ENCODE assay signal across 9 cellular contexts in the genomic region with DNA sequence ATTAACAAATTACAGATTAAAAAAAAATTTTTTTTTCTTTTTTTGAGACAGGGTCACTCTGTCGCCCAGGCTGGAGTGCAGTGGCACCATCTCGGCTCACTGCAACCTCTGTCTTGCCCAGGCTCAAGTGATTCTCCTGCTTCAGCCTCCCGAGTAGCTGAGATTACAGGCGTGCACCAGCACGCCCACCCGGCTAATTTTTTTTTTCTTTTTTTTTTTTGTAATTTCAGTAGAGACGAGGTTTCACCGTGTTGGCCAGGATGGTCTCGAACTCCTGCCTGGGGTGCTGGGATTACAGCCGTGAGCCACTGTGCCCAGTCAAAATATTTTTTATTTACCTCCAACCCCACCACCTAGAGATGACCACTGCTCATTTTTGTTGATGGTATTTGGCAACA. TPM values are rescaled to one million over a fixed set of nuclear protein-coding genes. Genes with fewer than 3 reads are reported as not detected.
DNase-seq lines count a peak whose midpoint lies in the region; ATAC-seq and TF ChIP-seq lines count a peak whose summit lies in the region.
"Had no signal": no experiment of that assay in that cellular context is flagged by ENCODE, and none has a peak within 500 bp of the region (broad histone marks: within the 10 kb centered on the region; RNA-seq: fewer than 3 reads in every experiment).

No MANE protein-coding gene starts in this region.

- no peak for TF ChIP-seq POLR2A in sigmoid colon (IDR thresholded peaks at IDR 0.05)

- peak overlapping the region; percentile 92 for H3K4me3 ChIP-seq in ACC112 (ENCODE audit: low read depth, low read length)
- H3K4me3 ChIP-seq in sigmoid colon = peak overlapping the region in 2 of 4 donors; percentile 63 to 79

- DNase-seq in activated T-helper 1 cell treated with anti-CD3 and anti-CD28 coated beads, Interleukin-12 subunit alpha, Interleukin-12 subunit beta, Interleukin-2, Interleukin-4 antibody, amounts not matched to agents 30 ng/mL and 10 ng/mL and 1 ng/mL, durations not matched to agents 14 hours and 24 hours and 36 hours (ENCODE audit: low spot score) = no peak
- no peak for DNase-seq in naive thymus-derived CD8-positive, alpha-beta T cell
- no peak for DNase-seq in nucleus accumbens (lab: John Stamatoyannopoulos, UW)
- DNase-seq in sigmoid colon = no peak
- DNase-seq: esophagus squamous epithelium had no signal

- H3K36me3 ChIP-seq in ACC112 (ENCODE audit: insufficient read depth, low read length) (no peaks in the 10 kb centered on the region), ES-I3 (ENCODE audit: insufficient read depth, low read length) (no peaks in the 10 kb centered on the region), sigmoid colon (no peaks in the 10 kb centered on the region)
- H3K36me3 ChIP-seq: esophagus squamous epithelium had no signal

- no peaks in the 10 kb centered on the region for H3K36me3 Mint-ChIP-seq in activated T-helper 1 cell treated with anti-CD3 and anti-CD28 coated beads, Interleukin-12 subunit alpha, Interleukin-12 subunit beta, Interleukin-2, Interleukin-4 antibody, amounts not matched to agents 30 ng/mL and 10 ng/mL and 1 ng/mL, durations not matched to agents 14 hours and 24 hours and 36 hours (ENCODE audit: low read depth)
- H3K36me3 Mint-ChIP-seq in naive thymus-derived CD8-positive, alpha-beta T cell = no peaks in the 10 kb centered on the region

- no peaks in the 10 kb centered on the region for H3K9me3 Mint-ChIP-seq in activated T-helper 1 cell treated with anti-CD3 and anti-CD28 coated beads, Interleukin-12 subunit alpha, Interleukin-12 subunit beta, Interleukin-2, Interleukin-4 antibody, amounts not matched to agents 30 ng/mL and 10 ng/mL and 1 ng/mL, durations not matched to agents 14 hours and 24 hours and 36 hours
- H3K9me3 Mint-ChIP-seq in naive thymus-derived CD8-positive, alpha-beta T cell = no peaks in the 10 kb centered on the region

- no peaks in the 10 kb centered on the region for H3K79me2 ChIP-seq in ACC112 (ENCODE audit: control insufficient read depth, insufficient read depth, low read length, unreplicated experiment)

- ATAC-seq in naive thymus-derived CD8-positive, alpha-beta T cell = no peak
- no peak for ATAC-seq in GM21526 (IDR thresholded peaks at IDR 0.05; ENCODE audit: low FRiP score, unreplicated experiment)
- ATAC-seq in HG02970 (IDR thresholded peaks at IDR 0.05; ENCODE audit: low FRiP score, unreplicated experiment) = no peak

- H3K4me3 Mint-ChIP-seq in activated T-helper 1 cell treated with anti-CD3 and anti-CD28 coated beads, Interleukin-12 subunit alpha, Interleukin-12 subunit beta, Interleukin-2, Interleukin-4 antibody, amounts not matched to agents 30 ng/mL and 10 ng/mL and 1 ng/mL, durations not matched to agents 14 hours and 24 hours and 36 hours = peak overlapping the region; percentile 68
- peak overlapping the region in 9 of 10 donors; percentile 42 to 79 (median 64) for H3K4me3 Mint-ChIP-seq in naive thymus-derived CD8-positive, alpha-beta T cell

- no peak for TF ChIP-seq CTCF in sigmoid colon (IDR thresholded peaks at IDR 0.05)

- H3K4me1 Mint-ChIP-seq in activated T-helper 1 cell treated with anti-CD3 and anti-CD28 coated beads, Interleukin-12 subunit alpha, Interleukin-12 subunit beta, Interleukin-2, Interleukin-4 antibody, amounts not matched to agents 30 ng/mL and 10 ng/mL and 1 ng/mL, durations not matched to agents 14 hours and 24 hours and 36 hours (ENCODE audit: low read depth) = no peaks in the 10 kb centered on the region
- peaks cover 7 to 25% (median 11%) of the 10 kb centered on the region in 4 donors for H3K4me1 Mint-ChIP-seq in naive thymus-derived CD8-positive, alpha-beta T cell

- no peaks in the 10 kb centered on the region for H3K9me3 ChIP-seq in ES-I3 (ENCODE audit: control insufficient read depth, insufficient read depth, low read length)
- no peaks in the 10 kb centered on the region for H3K9me3 ChIP-seq in sigmoid colon
- H3K9me3 ChIP-seq: esophagus squamous epithelium had no signal

- H3K27ac ChIP-seq in ACC112 (ENCODE audit: low read depth, low read length) (no peak overlapping the region), sigmoid colon (no peak overlapping the region)

- H3K9ac ChIP-seq in ES-I3 (ENCODE audit: low read depth, low read length) = peak overlapping the region; percentile 79; the same call in 1 of the 2 replicates

- peaks cover 17% of the 10 kb centered on the region for H3K27me3 Mint-ChIP-seq in activated T-helper 1 cell treated with anti-CD3 and anti-CD28 coated beads, Interleukin-12 subunit alpha, Interleukin-12 subunit beta, Interleukin-2, Interleukin-4 antibody, amounts not matched to agents 30 ng/mL and 10 ng/mL and 1 ng/mL, durations not matched to agents 14 hours and 24 hours and 36 hours (ENCODE audit: insufficient read depth)
- peaks cover 0 to 12% (median 5%) of the 10 kb centered on the region in 5 donors for H3K27me3 Mint-ChIP-seq in naive thymus-derived CD8-positive, alpha-beta T cell

- TF ChIP-seq EP300 in sigmoid colon (IDR thresholded peaks at IDR 0.05) = no peak

- H3K27me3 ChIP-seq in ACC112 (ENCODE audit: insufficient read depth, low read length) (no peaks in the 10 kb centered on the region), sigmoid colon (peaks cover 0 to 10% (median 4%) of the 10 kb centered on the region in 3 donors)

- intact Hi-C loops in activated T-helper 1 cell treated with anti-CD3 and anti-CD28 coated beads, Interleukin-12 subunit alpha, Interleukin-12 subunit beta, Interleukin-2, Interleukin-4 antibody, amounts not matched to agents 30 ng/mL and 10 ng/mL and 1 ng/mL, durations not matched to agents 14 hours and 24 hours and 36 hours (cut with micrococcal nuclease) = loop anchor here (2.0 kb wide), 1 partner anchor 22 kb away; no protein-coding TSS in a partner anchor
- intact Hi-C loops in sigmoid colon (cut with DNase I) = no loop called here

- peaks cover 3% of the 10 kb centered on the region for H3K4me1 ChIP-seq in ACC112 (ENCODE audit: control insufficient read depth, insufficient read depth, low read length, unreplicated experiment)
- H3K4me1 ChIP-seq in ES-I3 (ENCODE audit: insufficient read depth, low read length) = peaks cover 28% of the 10 kb centered on the region; the same call in 1 of the 2 replicates
- peaks cover 0 to 37% (median 34%) of the 10 kb centered on the region in 4 donors for H3K4me1 ChIP-seq in sigmoid colon

- no peak overlapping the region for H3K27ac Mint-ChIP-seq in activated T-helper 1 cell treated with anti-CD3 and anti-CD28 coated beads, Interleukin-12 subunit alpha, Interleukin-12 subunit beta, Interleukin-2, Interleukin-4 antibody, amounts not matched to agents 30 ng/mL and 10 ng/mL and 1 ng/mL, durations not matched to agents 14 hours and 24 hours and 36 hours
- peak overlapping the region in 1 of 10 donors; percentile 36 for H3K27ac Mint-ChIP-seq in naive thymus-derived CD8-positive, alpha-beta T cell

- POLR2A ChIA-PET in naive thymus-derived CD8-positive, alpha-beta T cell (lab: Charles Lee) = interaction anchor here (0.7 to 10.9 kb wide), 3 partner anchors 25 to 249 kb away, joined by 4 to 176 read pairs (median 4); a partner anchor contains a TSS

- 80 to 87% methylated on average over 10 of the region's 10 CpGs for WGBS in sigmoid colon, 2 donors

- peak overlapping the region; percentile 90 for H2AFZ ChIP-seq in ACC112 (ENCODE audit: low read length, unreplicated experiment)

RNA-seq across cellular contexts. Expression of a gene that starts 25.5 kb away (rescaled TPM):
- 3,516 TPM in 2 replicates for total RNA-seq in activated T-helper 1 cell treated with anti-CD3 and anti-CD28 coated beads, Interleukin-12 subunit alpha, Interleukin-12 subunit beta, Interleukin-2, Interleukin-4 antibody, amounts not matched to agents 30 ng/mL and 10 ng/mL and 1 ng/mL, durations not matched to agents 14 hours and 24 hours and 36 hours
- total RNA-seq in naive thymus-derived CD8-positive, alpha-beta T cell = 1,000 to 10,000 TPM; 1,189 to 1,230 TPM
- polyA plus RNA-seq in naive thymus-derived CD8-positive, alpha-beta T cell = 1,000 to 10,000 TPM; 1,334 to 1,669 (median 1,595) TPM
- total RNA-seq in sigmoid colon = 1,000 to 10,000 TPM; 1,038 to 2,003 (median 1,212) TPM
- 1,000 to 10,000 TPM; 2,538 to 4,527 (median 2,852) TPM for polyA plus RNA-seq in sigmoid colon

RNA-seq across cellular contexts. Expression of a gene that starts 41.1 kb away (rescaled TPM):
- 0.52 and 0.64 TPM in 2 replicates for total RNA-seq in activated T-helper 1 cell treated with anti-CD3 and anti-CD28 coated beads, Interleukin-12 subunit alpha, Interleukin-12 subunit beta, Interleukin-2, Interleukin-4 antibody, amounts not matched to agents 30 ng/mL and 10 ng/mL and 1 ng/mL, durations not matched to agents 14 hours and 24 hours and 36 hours
- total RNA-seq in naive thymus-derived CD8-positive, alpha-beta T cell = 1 to 10 TPM in 1 of 2 experiments, under 1 TPM in 1; 0.96 to 2.0 TPM
- not detected for polyA plus RNA-seq in naive thymus-derived CD8-positive, alpha-beta T cell
- total RNA-seq in sigmoid colon = 1 to 10 TPM in 1 of 4 donors, under 1 TPM in 2, not detected in 1; 0.33 to 1.1 (median 0.95) TPM
- polyA plus RNA-seq in sigmoid colon = 1 to 10 TPM in 1 of 3 donors, not detected in 2; 2.3 TPM
